Comparison of ENCODE assay signal across 8 cellular contexts in the genomic region with DNA sequence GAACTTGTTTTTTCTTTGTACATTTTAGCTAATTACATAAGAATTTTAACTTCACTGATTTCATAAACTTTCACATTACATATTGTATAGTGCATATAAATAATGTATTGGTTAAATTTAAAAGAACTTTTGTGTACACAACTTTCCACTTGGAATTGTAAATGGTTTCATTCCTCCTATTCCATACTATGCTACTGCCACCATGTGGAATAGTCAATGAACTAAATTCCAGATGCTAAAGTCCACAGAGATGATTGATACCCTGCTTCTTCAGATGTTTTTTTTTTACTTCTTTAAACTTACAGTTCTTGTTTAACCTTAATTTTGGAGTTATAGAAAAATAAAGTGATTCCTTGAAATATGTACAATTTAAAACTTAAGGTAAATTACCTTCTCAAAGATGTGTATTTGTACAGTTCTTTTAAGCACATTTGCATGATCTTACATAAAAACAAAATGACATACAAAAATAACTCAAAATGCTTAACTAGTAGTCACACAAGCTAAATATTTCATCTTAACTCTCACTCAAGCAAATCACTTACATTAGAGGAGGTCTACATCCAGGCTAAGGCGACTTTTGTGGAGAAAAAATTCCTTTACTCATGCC.
A peak's percentile ranks its signal among the peaks of the same experiment; 100 is the strongest.
DNase-seq lines count a peak whose midpoint lies in the region; ATAC-seq and TF ChIP-seq lines count a peak whose summit lies in the region.

No MANE protein-coding gene starts in this region.

- no peaks in the 10 kb centered on the region for H3K4me1 Mint-ChIP-seq in naive thymus-derived CD4-positive, alpha-beta T cell

- H3K9me3 Mint-ChIP-seq in naive thymus-derived CD4-positive, alpha-beta T cell, result peaks cover 0 to 2% (median 0%) of the 10 kb centered on the region in 11 donors

- TF ChIP-seq CTCF in retinal pigment epithelial cell (conservative IDR thresholded peaks at IDR 0.05; ENCODE audit: low read depth, low read length), result peak; percentile 64

- no peak for ATAC-seq in naive thymus-derived CD4-positive, alpha-beta T cell
- ATAC-seq in GM21825 (IDR thresholded peaks at IDR 0.05; ENCODE audit: unreplicated experiment), result no peak

- DNase-seq in NCI-H2081 (lab: John Stamatoyannopoulos, UW) (peak; percentile 22 to 39), NCI-H2081 treated with DMSO at 0.1 percent for 48 hours (lab: John Stamatoyannopoulos, UW) (no peak), NCI-H460 (ENCODE audit: extremely low read depth, low read depth) (peak; percentile 45), erythroblast (lab: John Stamatoyannopoulos, UW) (peak; percentile 16 to 51), retinal pigment epithelial cell (ENCODE audit: low read depth) (no peak)
- DNase-seq in naive thymus-derived CD4-positive, alpha-beta T cell, result no peak
- DNase-seq in stimulated activated CD4-positive, alpha-beta T cell treated with anti-CD3 and anti-CD28 coated beads, Interleukin-4, amount 100 ng/mL, for 24 hours, result no peak

- no peak overlapping the region for H3K27ac Mint-ChIP-seq in naive thymus-derived CD4-positive, alpha-beta T cell

- H3K27me3 Mint-ChIP-seq in naive thymus-derived CD4-positive, alpha-beta T cell, result no peaks in the 10 kb centered on the region

- H3K4me3 ChIP-seq in retinal pigment epithelial cell (ENCODE audit: low read length), result no peak overlapping the region
- no peak overlapping the region for H3K4me3 ChIP-seq in naive thymus-derived CD4-positive, alpha-beta T cell (ENCODE audit: low read length)

- no peaks in the 10 kb centered on the region for H3K27me3 ChIP-seq in naive thymus-derived CD4-positive, alpha-beta T cell (ENCODE audit: control insufficient read depth in 2 of 2, insufficient read depth in 2 of 2, low read length in 2 of 2)

- H3K4me3 Mint-ChIP-seq in naive thymus-derived CD4-positive, alpha-beta T cell, result no peak overlapping the region

- H3K36me3 Mint-ChIP-seq in naive thymus-derived CD4-positive, alpha-beta T cell, result no peaks in the 10 kb centered on the region

- CTCF ChIA-PET in naive thymus-derived CD4-positive, alpha-beta T cell (lab: Charles Lee), result no interaction called here

- H3K9me3 ChIP-seq in naive thymus-derived CD4-positive, alpha-beta T cell (ENCODE audit: control insufficient read depth in 2 of 3, low read length in 3 of 3), result no peaks in the 10 kb centered on the region

- TF ChIP-seq POLR2A in erythroblast (IDR thresholded peaks at IDR 0.05; ENCODE audit: low read length), result no peak

- intact Hi-C loops in naive thymus-derived CD4-positive, alpha-beta T cell (cut with micrococcal nuclease), result no loop called here

- no peaks in the 10 kb centered on the region for H3K4me1 ChIP-seq in naive thymus-derived CD4-positive, alpha-beta T cell (ENCODE audit: control insufficient read depth in 2 of 2, insufficient read depth in 2 of 2, low read length in 2 of 2)

- no peak overlapping the region for H3K27ac ChIP-seq in naive thymus-derived CD4-positive, alpha-beta T cell (ENCODE audit: low read depth, low read length)

- POLR2A ChIA-PET in naive thymus-derived CD4-positive, alpha-beta T cell (lab: Charles Lee), result no interaction called here

- no peaks in the 10 kb centered on the region for H3K36me3 ChIP-seq in naive thymus-derived CD4-positive, alpha-beta T cell (ENCODE audit: control insufficient read depth in 2 of 3, insufficient read depth in 3 of 3, low read length in 3 of 3)

Comparison
In these comparisons a context has a peak if more than half of its experiments do, and no peak if none do; other contexts are left out.
1. DNase-seq: peak in NCI-H2081 (2 of 2), NCI-H460 (single experiment) and erythroblast (2 of 2); none in NCI-H2081 treated with DMSO at 0.1 percent for 48 hours (single experiment), retinal pigment epithelial cell (single experiment), naive thymus-derived CD4-positive, alpha-beta T cell (0 of 9) and stimulated activated CD4-positive, alpha-beta T cell treated with anti-CD3 and anti-CD28 coated beads, Interleukin-4, amount 100 ng/mL, for 24 hours (single experiment).